Comparison of ENCODE assay signal across 11 cellular contexts in genomic region chr4:81606796-81607550, GRCh38.
A peak's percentile ranks its signal among the peaks of the same experiment; 100 is the strongest.
DNase-seq lines count a peak whose midpoint lies in the region; ATAC-seq and TF ChIP-seq lines count a peak whose summit lies in the region.
"Had no signal": no experiment of that assay in that cellular context is flagged by ENCODE, and none has a peak within 500 bp of the region (broad histone marks: within the 10 kb centered on the region; RNA-seq: fewer than 3 reads in every experiment).

No MANE protein-coding gene starts in this region.

- no peaks in the 10 kb centered on the region for H3K27me3 Mint-ChIP-seq in CD4-positive, alpha-beta T cell
- no peaks in the 10 kb centered on the region for H3K27me3 Mint-ChIP-seq in naive thymus-derived CD8-positive, alpha-beta T cell

- DNase-seq in CD4-positive, alpha-beta T cell = no peak
- DNase-seq in NOMO-1 treated with DMSO at 0.1 percent for 48 hours (lab: John Stamatoyannopoulos, UW; ENCODE audit: unreplicated experiment) (peak; percentile 53), fibroblast of mammary gland (ENCODE audit: low read depth) (peak; percentile 47), hypothalamus (lab: John Stamatoyannopoulos, UW) (no peak), NCI-H345 (lab: John Stamatoyannopoulos, UW) (no peak)
- peak in 2 of 10 donors; percentile 9 to 17 for DNase-seq in naive thymus-derived CD8-positive, alpha-beta T cell
- DNase-seq: activated CD8-positive, alpha-beta memory T cell treated with anti-CD3 and anti-CD28 coated beads, Interleukin-2, amount 50 U/mL, for 4 hours had no signal

- intact Hi-C loops in CD4-positive, alpha-beta T cell (cut with DNase I, micrococcal nuclease) = no loop called here

- CTCF ChIA-PET in CD4-positive, alpha-beta T cell (lab: Charles Lee) = interaction anchor here (1.9 kb wide), 1 partner anchor 139 kb away, joined by 4 read pairs; no protein-coding TSS in a partner anchor

- peaks cover 3% of the 10 kb centered on the region for H3K9me3 Mint-ChIP-seq in CD4-positive, alpha-beta T cell
- H3K9me3 Mint-ChIP-seq in naive thymus-derived CD8-positive, alpha-beta T cell = no peaks in the 10 kb centered on the region

- H3K27ac ChIP-seq in CD4-positive, alpha-beta T cell (ENCODE audit: low read depth, low read length) = no peak overlapping the region

- H3K9me3 ChIP-seq in CD4-positive, alpha-beta T cell (ENCODE audit: control insufficient read depth, low read length) = no peaks in the 10 kb centered on the region
- H3K9me3 ChIP-seq: Peyer's patch had no signal

- no peak overlapping the region for H3K4me3 ChIP-seq in fibroblast of mammary gland (ENCODE audit: control insufficient read depth, low read depth, low read length)
- H3K4me3 ChIP-seq: coronary artery, Peyer's patch had no signal

- H3K4me3 Mint-ChIP-seq in CD4-positive, alpha-beta T cell = no peak overlapping the region
- H3K4me3 Mint-ChIP-seq in naive thymus-derived CD8-positive, alpha-beta T cell = peak overlapping the region in 2 of 10 donors; percentile 31 to 54

- H3K27me3 ChIP-seq in CD4-positive, alpha-beta T cell (ENCODE audit: control insufficient read depth, insufficient read depth, low read length) = no peaks in the 10 kb centered on the region
- H3K27me3 ChIP-seq: Peyer's patch had no signal

- peaks cover 9% of the 10 kb centered on the region for H3K4me1 Mint-ChIP-seq in CD4-positive, alpha-beta T cell (ENCODE audit: low read depth)
- peaks cover 4 to 42% (median 11%) of the 10 kb centered on the region in 4 donors for H3K4me1 Mint-ChIP-seq in naive thymus-derived CD8-positive, alpha-beta T cell

- peak; percentile 17 for ATAC-seq in CD4-positive, alpha-beta T cell (ENCODE audit: poor library complexity)
- ATAC-seq in naive thymus-derived CD8-positive, alpha-beta T cell = peak; percentile 47 to 57
- ATAC-seq in GM18498 (IDR thresholded peaks at IDR 0.05; ENCODE audit: unreplicated experiment) = no peak
- no peak for ATAC-seq in HG03521 (IDR thresholded peaks at IDR 0.05; ENCODE audit: unreplicated experiment)

- POLR2A ChIA-PET in CD4-positive, alpha-beta T cell (lab: Charles Lee) = no interaction called here
- POLR2A ChIA-PET in naive thymus-derived CD8-positive, alpha-beta T cell (lab: Charles Lee) = interaction anchor here (0.9 kb wide), 1 partner anchor 136 kb away, joined by 3 read pairs; the partner anchor contains the start of gene RASGEF1B

- H3K36me3 Mint-ChIP-seq in CD4-positive, alpha-beta T cell (ENCODE audit: low read depth) = no peaks in the 10 kb centered on the region
- H3K36me3 Mint-ChIP-seq in naive thymus-derived CD8-positive, alpha-beta T cell = no peaks in the 10 kb centered on the region

- TF ChIP-seq CTCF in CD4-positive, alpha-beta T cell (IDR thresholded peaks at IDR 0.05) = no peak
- no peak for TF ChIP-seq CTCF in fibroblast of mammary gland (conservative IDR thresholded peaks at IDR 0.05; ENCODE audit: control insufficient read depth, insufficient read depth, low read depth, low read length)

- no peak overlapping the region for H3K27ac Mint-ChIP-seq in CD4-positive, alpha-beta T cell
- H3K27ac Mint-ChIP-seq in naive thymus-derived CD8-positive, alpha-beta T cell = peak overlapping the region in 4 of 10 donors; percentile 1 to 68 (median 28)

Comparison
In these comparisons a context has a peak if more than half of its experiments do, and no peak if none do; other contexts are left out.
1. ATAC-seq: peak in CD4-positive, alpha-beta T cell (single experiment) and naive thymus-derived CD8-positive, alpha-beta T cell (2 of 2); none in GM18498 (single experiment) and HG03521 (single experiment).
2. DNase-seq: peak in NOMO-1 treated with DMSO at 0.1 percent for 48 hours (single experiment) and fibroblast of mammary gland (single experiment); none in CD4-positive, alpha-beta T cell (0 of 10), hypothalamus (0 of 51) and NCI-H345 (single experiment).